ENCODE assay signal across 11 cellular contexts in genomic region chr10:70974351-70974901, GRCh38.
A peak's percentile ranks its signal among the peaks of the same experiment; 100 is the strongest.
DNase-seq lines count a peak whose midpoint lies in the region; ATAC-seq and TF ChIP-seq lines count a peak whose summit lies in the region.
"Had no signal": no experiment of that assay in that cellular context is flagged by ENCODE, and none has a peak within 500 bp of the region (broad histone marks: within the 10 kb centered on the region; RNA-seq: fewer than 3 reads in every experiment).

No MANE protein-coding gene starts in this region.

- H3K27ac ChIP-seq in aorta (ENCODE audit: low read depth in 1 of 2, low read length in 2 of 2) (no peak overlapping the region), A673 (ENCODE audit: low read depth, low read length, poor library complexity, severe bottlenecking) (no peak overlapping the region)

- H3K36me3 ChIP-seq in aorta (ENCODE audit: control insufficient read depth in 1 of 2, insufficient read depth in 2 of 2, low read length in 1 of 2) (no peaks in the 10 kb centered on the region), A673 (ENCODE audit: insufficient read depth, low read length, poor library complexity, severe bottlenecking) (no peaks in the 10 kb centered on the region)

- H3K9me3 ChIP-seq in aorta (ENCODE audit: control insufficient read depth, low read length), result peaks cover 1% of the 10 kb centered on the region
- H3K9me3 ChIP-seq in A673 (ENCODE audit: low read depth, low read length, poor library complexity, severe bottlenecking), result peaks cover 15% of the 10 kb centered on the region

- H3K27me3 ChIP-seq in aorta (ENCODE audit: control insufficient read depth in 1 of 2, insufficient read depth in 2 of 2, low read length in 1 of 2) (no peaks in the 10 kb centered on the region), A673 (replicated peaks; ENCODE audit: insufficient read depth, low read depth, low read length, poor library complexity) (no peaks in the 10 kb centered on the region)

- 40 to 41% methylated on average over 5 of the region's 5 CpGs for WGBS in aorta, 2 donors

- DNase-seq in AG20443 (ENCODE audit: low spot score) (peak; percentile 59), GM03348 (ENCODE audit: low spot score) (peak; percentile 29), RKO (ENCODE audit: low spot score) (peak; percentile 51), fibroblast of the aortic adventitia (ENCODE audit: low read depth) (peak; percentile 13), aorta (no peak), NCI-H1417 treated with DMSO at 0.1 percent for 48 hours (lab: John Stamatoyannopoulos, UW) (no peak), cardiac septum (ENCODE audit: low spot score) (no peak), A673 (ENCODE audit: low spot score) (no peak)
- DNase-seq: naive B cell, NCI-H1105, small intestine had no signal

- H3K4me1 ChIP-seq in aorta (ENCODE audit: control insufficient read depth in 1 of 2, insufficient read depth in 2 of 2, low read length in 2 of 2) (no peaks in the 10 kb centered on the region), A673 (ENCODE audit: insufficient read depth, low read length, poor library complexity, severe bottlenecking) (no peaks in the 10 kb centered on the region)

- intact Hi-C loops in aorta (cut with DNase I) (no loop called here), cardiac septum (cut with DNase I) (no loop called here), A673 (cut with micrococcal nuclease; ENCODE audit: unreplicated experiment) (no loop called here)

- CTCF ChIA-PET in A673 (lab: Charles Lee), result no interaction called here

- BruUV-seq in A673 (replicated peaks; lab: Mats Ljungman, UMichigan), result no TSS peak

- H3K4me3 ChIP-seq in fibroblast of the aortic adventitia (ENCODE audit: low read depth, low read length), result no peak overlapping the region
- no peak overlapping the region for H3K4me3 ChIP-seq in aorta (ENCODE audit: low read length in 2 of 2)
- H3K4me3 ChIP-seq in A673 (ENCODE audit: low read depth, low read length, poor library complexity, severe bottlenecking), result no peak overlapping the region

- POLR2A ChIA-PET in A673 (lab: Charles Lee; ENCODE audit: low non-redundant PET), result no interaction called here

- TF ChIP-seq CTCF in fibroblast of the aortic adventitia (IDR thresholded peaks at IDR 0.05; ENCODE audit: insufficient read depth, low read length) (no peak), A673 (conservative IDR thresholded peaks at IDR 0.05; ENCODE audit: low read depth, low read length) (no peak)

- ATAC-seq in aorta (ENCODE audit: low FRiP score), result no peak

Comparison
In these comparisons a context has a peak if more than half of its experiments do, and no peak if none do; other contexts are left out.
1. DNase-seq: peak in AG20443 (single experiment), GM03348 (single experiment), RKO (single experiment) and fibroblast of the aortic adventitia (single experiment); none in aorta (0 of 2), NCI-H1417 treated with DMSO at 0.1 percent for 48 hours (single experiment), cardiac septum (single experiment) and A673 (single experiment).